Comparison of ENCODE assay signal across 12 cellular contexts in genomic region chr10:5538446-5538845, GRCh38. TPM values are rescaled to one million over a fixed set of nuclear protein-coding genes. Genes with fewer than 3 reads are reported as not detected.
DNase-seq lines count a peak whose midpoint lies in the region; ATAC-seq and TF ChIP-seq lines count a peak whose summit lies in the region.
"Had no signal": no experiment of that assay in that cellular context is flagged by ENCODE, and none has a peak within 500 bp of the region (broad histone marks: within the 10 kb centered on the region; RNA-seq: fewer than 3 reads in every experiment).

No MANE protein-coding gene starts in this region.

- no peaks in the 10 kb centered on the region for H3K79me2 ChIP-seq in HCT116 (ENCODE audit: insufficient read depth, low read length)

- H3K27me3 ChIP-seq in HCT116 (ENCODE audit: insufficient read depth, low read length) (no peaks in the 10 kb centered on the region), thoracic aorta (replicated peaks; ENCODE audit: insufficient read depth) (no peaks in the 10 kb centered on the region)

- H3K27ac ChIP-seq in HCT116 (ENCODE audit: low read depth, low read length): no peak overlapping the region
- peak overlapping the region; percentile 21 to 62 for H3K27ac ChIP-seq in thoracic aorta

- H3K4me3 ChIP-seq in HCT116 (replicated peaks in 1 of 2; ENCODE audit: low read depth in 1 of 2, low read length in 2 of 2) (no peak overlapping the region), astrocyte of the cerebellum (ENCODE audit: low read depth, low read length) (no peak overlapping the region), foreskin fibroblast (ENCODE audit: low read depth in 1 of 2, low read length in 2 of 2) (no peak overlapping the region), thoracic aorta (no peak overlapping the region)
- H3K4me3 ChIP-seq: GM12878 had no signal

- no peaks in the 10 kb centered on the region for H3K9me2 ChIP-seq in HCT116 (ENCODE audit: insufficient read depth)

- ATAC-seq in HCT116 (no peak), thoracic aorta (ENCODE audit: insufficient number of reproducible peaks, low FRiP score, low read depth) (no peak)
- ATAC-seq: GM12878 had no signal

- no peak overlapping the region for H3K9ac ChIP-seq in HCT116 (ENCODE audit: low read length)

- in situ Hi-C loops in astrocyte of the cerebellum (cut with HindIII; ENCODE audit: low sequenced_read_pairs): no loop called here

- H3K4me2 ChIP-seq in HCT116 (ENCODE audit: low read length): peak overlapping the region; percentile 26; the same call in 1 of the 2 replicates

- H3K9me3 ChIP-seq in HCT116 (ENCODE audit: control insufficient read depth in 1 of 2, insufficient read depth in 1 of 2, low read depth in 1 of 2, low read length in 2 of 2) (peaks cover 0 to 6% of the 10 kb centered on the region in 2 experiments; a peak in 2 of 4 replicates), thoracic aorta (peaks cover 6% of the 10 kb centered on the region)

- intact Hi-C loops in HCT116 (cut with micrococcal nuclease): no loop called here

- POLR2A ChIA-PET in HCT116 (lab: Charles Lee): no interaction called here

- H3K4me1 ChIP-seq in HCT116 (ENCODE audit: control insufficient read depth in 1 of 2, insufficient read depth in 2 of 2, low read length in 2 of 2): peaks cover 5 to 20% of the 10 kb centered on the region in 2 experiments
- peaks cover 22 to 57% of the 10 kb centered on the region in 2 donors for H3K4me1 ChIP-seq in thoracic aorta (ENCODE audit: control insufficient read depth in 1 of 2, low read depth in 2 of 2)

- no peaks in the 10 kb centered on the region for H4K20me1 ChIP-seq in HCT116 (ENCODE audit: insufficient read depth)

- no peak overlapping the region for H3K27ac Mint-ChIP-seq in activated naive CD8-positive, alpha-beta T cell treated with anti-CD3 and anti-CD28 coated beads for 36 hours
- H3K27ac Mint-ChIP-seq: stimulated activated memory B cell treated with anti-CD40 and anti-IgM and Interleukin-4, amounts not matched to agents 10 μg/mL and 1 μg/mL and 100 μg/mL, for 72 hours had no signal

- DNase-seq in HCT116 (ENCODE audit: low read depth, low spot score): no peak
- DNase-seq in astrocyte of the cerebellum (ENCODE audit: low read depth): peak; percentile 49
- DNase-seq in foreskin fibroblast: peak; percentile 30 to 70
- no peak for DNase-seq in thoracic aorta (ENCODE audit: low spot score)
- no peak for DNase-seq in NCI-H2196 treated with DMSO at 0.1 percent for 48 hours (lab: John Stamatoyannopoulos, UW; ENCODE audit: unreplicated experiment)
- no peak for DNase-seq in activated naive CD8-positive, alpha-beta T cell treated with anti-CD3 and anti-CD28 coated beads for 36 hours
- no peak for DNase-seq in SIG-M5 treated with dmso at 0.1 percent for 504 hours (lab: John Stamatoyannopoulos, UW; ENCODE audit: unreplicated experiment)
- DNase-seq in C1 segment of cervical spinal cord (lab: John Stamatoyannopoulos, UW): no peak
- DNase-seq: kidney glomerular epithelial cell, NCI-H2227 treated with DMSO at 0.1 percent for 48 hours had no signal

- H2AFZ ChIP-seq in HCT116 (ENCODE audit: low read depth, low read length, poor library complexity, severe bottlenecking): no peak overlapping the region

- RAD21 ChIA-PET in HCT116 (lab: Charles Lee; ENCODE audit: low non-redundant PET in 1 of 2, low total read pairs in 2 of 2, uncharacterized antibody in 2 of 2, unreplicated experiment in 2 of 2): no interaction called here

- H3K36me3 ChIP-seq in HCT116 (ENCODE audit: control insufficient read depth in 1 of 2, insufficient read depth in 2 of 2, low read length in 2 of 2) (no peaks in the 10 kb centered on the region), thoracic aorta (no peaks in the 10 kb centered on the region)

- H3K9me3 Mint-ChIP-seq in activated naive CD8-positive, alpha-beta T cell treated with anti-CD3 and anti-CD28 coated beads for 36 hours: peaks cover 4% of the 10 kb centered on the region

- peaks cover 2% of the 10 kb centered on the region for H3K36me3 Mint-ChIP-seq in activated naive CD8-positive, alpha-beta T cell treated with anti-CD3 and anti-CD28 coated beads for 36 hours
- H3K36me3 Mint-ChIP-seq: stimulated activated memory B cell treated with anti-CD40 and anti-IgM and Interleukin-4, amounts not matched to agents 10 μg/mL and 1 μg/mL and 100 μg/mL, for 72 hours had no signal

- no peaks in the 10 kb centered on the region for H3K27me3 Mint-ChIP-seq in activated naive CD8-positive, alpha-beta T cell treated with anti-CD3 and anti-CD28 coated beads for 36 hours

- CTCF ChIA-PET in HCT116 (lab: Charles Lee): no interaction called here

- TF ChIP-seq CTCF in HCT116 (IDR thresholded peaks at IDR 0.05 in 2 of 3, conservative IDR thresholded peaks at IDR 0.05 in 1 of 3; ENCODE audit: borderline replicate concordance in 1 of 3, insufficient read depth in 1 of 3, low read depth in 2 of 3, low read length in 2 of 3) (no peak), astrocyte of the cerebellum (IDR thresholded peaks at IDR 0.05; ENCODE audit: low read depth, low read length, missing control alignments) (no peak), foreskin fibroblast (IDR thresholded peaks at IDR 0.05; ENCODE audit: low read depth, low read length) (no peak), thoracic aorta (IDR thresholded peaks at IDR 0.05) (no peak)

- peak; percentile 6; the same call in 1 of the 2 replicates for TF ChIP-seq RAD21 in HCT116 (IDR thresholded peaks at IDR 0.05; ENCODE audit: low read depth)

- no peak overlapping the region for H3K4me3 Mint-ChIP-seq in activated naive CD8-positive, alpha-beta T cell treated with anti-CD3 and anti-CD28 coated beads for 36 hours
- H3K4me3 Mint-ChIP-seq: stimulated activated memory B cell treated with anti-CD40 and anti-IgM and Interleukin-4, amounts not matched to agents 10 μg/mL and 1 μg/mL and 100 μg/mL, for 72 hours had no signal

- H3K4me1 Mint-ChIP-seq in activated naive CD8-positive, alpha-beta T cell treated with anti-CD3 and anti-CD28 coated beads for 36 hours: peaks cover 3% of the 10 kb centered on the region

- TF ChIP-seq POLR2A in HCT116 (IDR thresholded peaks at IDR 0.05; ENCODE audit: borderline replicate concordance, extremely low read depth, insufficient read depth, insufficient read length): no peak

- no TSS peak for BruUV-seq in HCT116 (replicated peaks; lab: Mats Ljungman, UMichigan)

TF ChIP-seq in HCT116, 20 proteins besides CTCF, POLR2A, EP300 and RAD21:
- 0 out of 2 replicates have a peak, but pooled peaks have one; percentile 26 for TF ChIP-seq SP1 (IDR thresholded peaks at IDR 0.05; ENCODE audit: low read depth)
- no peak for TF ChIP-seq CEBPB (IDR thresholded peaks at IDR 0.05; ENCODE audit: low read depth)
- no peak for TF ChIP-seq ATF3 (IDR thresholded peaks at IDR 0.05)
- no peak for TF ChIP-seq ZFX (IDR thresholded peaks at IDR 0.05)
- peak; percentile 26 for TF ChIP-seq FOSL1 (IDR thresholded peaks at IDR 0.05; ENCODE audit: low read depth)

RNA-seq across cellular contexts. Expression of gene CALML3, which starts 13.7 kb away (rescaled TPM):
- total RNA-seq in HCT116 (2021; ENCODE audit: unreplicated experiment) (not detected), thoracic aorta (not detected)
- not detected in 2 replicates for polyA plus RNA-seq in HCT116 (2012)
- not detected for total RNA-seq in activated naive CD8-positive, alpha-beta T cell treated with anti-CD3 and anti-CD28 coated beads for 36 hours
- total RNA-seq: GM12878 had no signal
- polyA plus RNA-seq: GM12878 had no signal

RNA-seq across cellular contexts. Expression of gene CALML5, which starts 39.1 kb away (rescaled TPM):
- total RNA-seq in HCT116 (2021; ENCODE audit: unreplicated experiment) (not detected), thoracic aorta (1 to 10 TPM in 1 of 2 donors, not detected in 1; 3.7 TPM)
- polyA plus RNA-seq in HCT116 (2012): not detected in 2 replicates
- not detected for total RNA-seq in activated naive CD8-positive, alpha-beta T cell treated with anti-CD3 and anti-CD28 coated beads for 36 hours
- total RNA-seq: GM12878 had no signal
- polyA plus RNA-seq: GM12878 had no signal

Comparison
In these comparisons a context has a peak if more than half of its experiments do, and no peak if none do; other contexts are left out.
1. DNase-seq: peak in astrocyte of the cerebellum (single experiment) and foreskin fibroblast (2 of 2); none in HCT116 (single experiment), thoracic aorta (single experiment), NCI-H2196 treated with DMSO at 0.1 percent for 48 hours (single experiment), activated naive CD8-positive, alpha-beta T cell treated with anti-CD3 and anti-CD28 coated beads for 36 hours (single experiment), SIG-M5 treated with dmso at 0.1 percent for 504 hours (single experiment) and C1 segment of cervical spinal cord (0 of 14).